Comparison of ENCODE assay signal across 26 cellular contexts in the genomic region with DNA sequence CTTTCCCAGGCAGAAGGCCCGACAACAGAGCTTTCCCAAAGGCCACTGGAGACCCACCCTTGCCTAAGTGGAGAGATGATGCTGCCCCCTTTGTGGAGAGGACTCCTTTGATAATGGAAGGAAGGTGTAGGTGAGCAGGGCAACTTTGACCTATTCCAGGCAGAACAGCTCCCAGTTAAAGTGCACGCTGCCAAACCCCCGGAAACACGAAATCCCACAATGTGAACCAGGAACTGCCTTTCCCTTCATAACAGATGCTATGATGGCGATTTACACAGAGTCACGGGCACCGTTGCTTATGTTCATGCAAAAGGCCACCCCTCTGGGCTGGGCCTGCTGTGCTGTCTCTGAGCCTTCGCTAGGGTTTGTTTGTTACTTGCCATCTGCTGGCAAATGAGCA. TPM values are rescaled to one million over a fixed set of nuclear protein-coding genes. Genes with fewer than 3 reads are reported as not detected.
"Had no signal": no experiment of that assay in that cellular context is flagged by ENCODE, and none has a peak within 500 bp of the region (broad histone marks: within the 10 kb centered on the region; RNA-seq: fewer than 3 reads in every experiment).

No MANE protein-coding gene starts in this region.

- H3K4me2 ChIP-seq: smooth muscle cell had no signal

- DNase-seq: activated B cell treated with CpG ODN at 0.5 μM for 24 hours; activated CD4-positive, alpha-beta T cell treated with anti-CD3 and anti-CD28 coated beads, Interleukin-2, amount 50 U/mL, for 1 hour; activated CD8-positive, alpha-beta T cell treated with anti-CD3 and anti-CD28 coated beads for 36 hours; activated gamma-delta T cell treated with Interleukin-2 at 50 U/mL for 16 hours; activated naive CD4-positive, alpha-beta T cell treated with anti-CD3 and anti-CD28 coated beads, Interleukin-2, amount 50 U/mL, for 16 hours; activated T-cell treated with anti-CD3 and anti-CD28 coated beads, Interleukin-2, amount 50 U/mL, for 4 hours; amniotic stem cell; cerebellar nuclear complex; effector memory CD8-positive, alpha-beta T cell; erythroblast; foreskin fibroblast; left lung; ovary; stimulated activated CD4-positive, alpha-beta T cell treated with anti-CD3 and anti-CD28 coated beads, Interleukin-1b, Interleukin-23, amount 100 ng/mL, for 48 hours; stimulated activated naive B cell treated with anti-CD40 and anti-IgM and Interleukin-4, amounts not matched to agents 10 μg/mL and 1 μg/mL and 100 μg/mL, for 72 hours; stomach; T-helper 1 cell; trophoblast cell had no signal

- H3K4me1 ChIP-seq: left lung had no signal

- ATAC-seq: activated CD8-positive, alpha-beta T cell treated with anti-CD3 and anti-CD28 coated beads for 36 hours; activated T-cell treated with anti-CD3 and anti-CD28 coated beads, Interleukin-2, amount 50 U/mL, for 4 hours; activated T-helper 17 cell treated with anti-CD3 and anti-CD28 coated beads, Interleukin-2, amount 50 U/mL, for 72 hours; effector memory CD8-positive, alpha-beta T cell; left lung; stimulated activated naive B cell treated with anti-CD40 and anti-IgM and Interleukin-4, amounts not matched to agents 10 μg/mL and 1 μg/mL and 100 μg/mL, for 72 hours had no signal

- H3K9me3 ChIP-seq: left lung, ovary, stomach, thoracic aorta had no signal

- H3K4me3 ChIP-seq: coronary artery, left lung, ovary, smooth muscle cell, stomach, thoracic aorta had no signal

- H3K36me3 ChIP-seq: left lung, ovary, stomach, thoracic aorta had no signal

- H3K27ac ChIP-seq: coronary artery, left lung, ovary, thoracic aorta had no signal

- H3K27me3 ChIP-seq: ovary had no signal

RNA-seq across cellular contexts. Expression of a gene that starts 34.6 kb away (rescaled TPM):
- total RNA-seq: activated B cell treated with CpG ODN at 0.5 μM for 24 hours; activated CD8-positive, alpha-beta T cell treated with anti-CD3 and anti-CD28 coated beads for 36 hours; activated T-cell treated with anti-CD3 and anti-CD28 coated beads, Interleukin-2, amount 50 U/mL, for 4 hours; activated T-helper 17 cell treated with anti-CD3 and anti-CD28 coated beads, Interleukin-2, amount 50 U/mL, for 72 hours; bronchial epithelial cell; kidney epithelial cell; lung microvascular endothelial cell; renal cortical epithelial cell; smooth muscle cell had no signal
- polyA plus RNA-seq: smooth muscle cell had no signal
